In genomic region chr2:234189786-234190185, GRCh38 we compare ENCODE assay signal across 22 cellular contexts.
DNase-seq lines count a peak whose midpoint lies in the region; ATAC-seq, FAIRE-seq and TF ChIP-seq lines count a peak whose summit lies in the region.
"Had no signal": no experiment of that assay in that cellular context is flagged by ENCODE, and none has a peak within 500 bp of the region (broad histone marks: within the 10 kb centered on the region; RNA-seq: fewer than 3 reads in every experiment).

No MANE protein-coding gene starts in this region.

- 53% methylated on average over 6 of the region's 6 CpGs for WGBS in right lobe of liver (ENCODE audit: insufficient coverage, low coverage, low lambda C conversion rate, missing lambda C conversion rate)

- H3K9me2 ChIP-seq in GM23338 (ENCODE audit: insufficient read depth): 0 out of 2 replicates have a peak, but pooled peaks cover 4% of the 10 kb centered on the region

- H3K79me2 ChIP-seq in GM23338 (replicated peaks; ENCODE audit: insufficient read depth) (no peaks in the 10 kb centered on the region), keratinocyte (ENCODE audit: control insufficient read depth, insufficient read depth, low read length) (no peaks in the 10 kb centered on the region)

- no peak for ATAC-seq in GM23338
- no peak for ATAC-seq in right lobe of liver
- ATAC-seq: HepG2, K562, Right ventricle myocardium inferior had no signal

- dilution Hi-C loops in keratinocyte (cut with MboI; ENCODE audit: extremely low pct_ligation_motif_present, low sequenced_read_pairs): no loop called here

- H3K27ac Mint-ChIP-seq in GM23338 (no peak overlapping the region), Caco-2 (ENCODE audit: unreplicated experiment) (no peak overlapping the region)
- H3K27ac Mint-ChIP-seq: CD4-positive, alpha-beta T cell; HFFc6 had no signal

- H3K9me1 ChIP-seq in keratinocyte (ENCODE audit: control insufficient read depth, extremely low read depth, insufficient read depth, low read length): no peaks in the 10 kb centered on the region

- intact Hi-C loops in right lobe of liver (cut with DNase I) (no loop called here), Caco-2 (cut with micrococcal nuclease; ENCODE audit: unreplicated experiment) (loop anchor here (5.0 to 10.0 kb wide), 2 partner anchors 175 to 258 kb away; no protein-coding TSS in a partner anchor)

- peak overlapping the region; percentile 80; the same call in 1 of the 2 replicates for H2AFZ ChIP-seq in GM23338
- peak overlapping the region; percentile 1 for H2AFZ ChIP-seq in keratinocyte (ENCODE audit: control insufficient read depth, low read length)

- no peak for TF ChIP-seq POLR2A in right lobe of liver (IDR thresholded peaks at IDR 0.05)

- H3K4me1 Mint-ChIP-seq in GM23338 (peaks cover 9% of the 10 kb centered on the region), Caco-2 (ENCODE audit: low read depth, unreplicated experiment) (peaks cover 9% of the 10 kb centered on the region)

- no peak for DNase-seq in GM23338 (ENCODE audit: low spot score)
- peak; percentile 46 for DNase-seq in M059J (ENCODE audit: low read depth)
- no peak for DNase-seq in keratinocyte (ENCODE audit: low read depth, low spot score)
- DNase-seq in right lobe of liver: no peak
- DNase-seq in NOMO-1 treated with dmso at 0.1 percent for 144 hours (lab: John Stamatoyannopoulos, UW; ENCODE audit: unreplicated experiment): no peak
- DNase-seq in Caco-2: no peak
- DNase-seq: BE2C; CD4-positive, alpha-beta T cell; COR-L47; H9; HFFc6; MV-4-11; NCI-H2029 treated with DMSO at 0.1 percent for 48 hours; NCI-H226; NCI-H510A treated with DMSO at 0.1 percent for 48 hours; NCI-H748 treated with DMSO at 0.1 percent for 48 hours had no signal

- H3K4me2 ChIP-seq in GM23338 (no peak overlapping the region), keratinocyte (ENCODE audit: control insufficient read depth, extremely low read depth, insufficient read depth, low read depth, low read length) (peak overlapping the region; percentile 87)

- H3K4me3 ChIP-seq in GM23338 (no peak overlapping the region), keratinocyte (ENCODE audit: control insufficient read depth in 2 of 3, extremely low read depth in 1 of 3, insufficient read depth in 2 of 3, low read depth in 1 of 3, low read length in 3 of 3) (peak overlapping the region in 1 of 3 experiments; percentile 32), right lobe of liver (no peak overlapping the region), Caco-2 (ENCODE audit: low read depth, low read length) (no peak overlapping the region)
- H3K4me3 ChIP-seq: K562 had no signal

- no peaks in the 10 kb centered on the region for H3F3A ChIP-seq in GM23338 (replicated peaks; ENCODE audit: low read depth)

- H3K9me3 ChIP-seq in keratinocyte (ENCODE audit: control insufficient read depth, low read depth, low read length) (no peaks in the 10 kb centered on the region), right lobe of liver (no peaks in the 10 kb centered on the region), Caco-2 (no peaks in the 10 kb centered on the region)
- H3K9me3 ChIP-seq: BE2C had no signal

- H3K4me3 Mint-ChIP-seq in GM23338 (no peak overlapping the region), Caco-2 (ENCODE audit: unreplicated experiment) (no peak overlapping the region)
- H3K4me3 Mint-ChIP-seq: CD4-positive, alpha-beta T cell; H9; HFFc6 had no signal

- no peaks in the 10 kb centered on the region; the same call in 1 of the 2 replicates for H3K4me1 ChIP-seq in GM23338 (ENCODE audit: insufficient read depth)
- peaks cover 28% of the 10 kb centered on the region for H3K4me1 ChIP-seq in keratinocyte (ENCODE audit: control insufficient read depth, extremely low read depth, insufficient read depth, low read length)
- no peaks in the 10 kb centered on the region for H3K4me1 ChIP-seq in right lobe of liver
- peaks cover 12% of the 10 kb centered on the region for H3K4me1 ChIP-seq in Caco-2
- H3K4me1 ChIP-seq: BE2C had no signal

- H3K27me3 ChIP-seq in GM23338 (ENCODE audit: insufficient read depth) (no peaks in the 10 kb centered on the region), keratinocyte (ENCODE audit: control insufficient read depth, extremely low read depth, insufficient read depth, low read length) (no peaks in the 10 kb centered on the region), right lobe of liver (no peaks in the 10 kb centered on the region), Caco-2 (replicated peaks; ENCODE audit: control insufficient read depth, insufficient read depth, low read length) (no peaks in the 10 kb centered on the region)
- H3K27me3 ChIP-seq: BE2C had no signal

- peaks cover 6% of the 10 kb centered on the region; the same call in 2 of the 3 replicates for H3K9me3 Mint-ChIP-seq in GM23338
- H3K9me3 Mint-ChIP-seq in Caco-2 (ENCODE audit: unreplicated experiment): peaks cover 8% of the 10 kb centered on the region
- H3K9me3 Mint-ChIP-seq: HFFc6 had no signal

- POLR2A ChIA-PET in Caco-2 (lab: Charles Lee): no interaction called here

- CTCF ChIA-PET in Caco-2 (lab: Charles Lee): no interaction called here

- H4K20me1 ChIP-seq in GM23338 (replicated peaks; ENCODE audit: insufficient read depth) (no peaks in the 10 kb centered on the region), keratinocyte (ENCODE audit: control insufficient read depth, extremely low read depth, insufficient read depth, low read length) (no peaks in the 10 kb centered on the region)

- TF ChIP-seq CTCF in GM23338 (conservative IDR thresholded peaks at IDR 0.05; ENCODE audit: low read depth in 2 of 2): no peak
- no peak for TF ChIP-seq CTCF in keratinocyte (optimal IDR thresholded peaks at IDR 0.05 in 1 of 3, IDR thresholded peaks at IDR 0.05 in 1 of 3, conservative IDR thresholded peaks at IDR 0.05 in 1 of 3; ENCODE audit: extremely low read depth in 1 of 3, insufficient read depth in 2 of 3, low read length in 3 of 3)
- TF ChIP-seq CTCF in right lobe of liver (IDR thresholded peaks at IDR 0.05): no peak
- no peak for TF ChIP-seq CTCF in Caco-2 (IDR thresholded peaks at IDR 0.05; ENCODE audit: insufficient read depth in 1 of 2, low read depth in 1 of 2, low read length in 1 of 2, severe bottlenecking in 1 of 2, unreplicated experiment in 1 of 2)

- BruUV-seq in Caco-2 (replicated peaks; lab: Mats Ljungman, UMichigan): no TSS peak

- H3K27ac ChIP-seq in GM23338 (ENCODE audit: low read depth) (no peak overlapping the region), keratinocyte (ENCODE audit: control insufficient read depth, insufficient read depth, low read length) (peak overlapping the region; percentile 44), temporal lobe (ENCODE audit: low read depth, low read length) (peak overlapping the region; percentile 3), right lobe of liver (no peak overlapping the region)
- H3K27ac ChIP-seq: HL-60 had no signal

- peaks cover 4% of the 10 kb centered on the region for H3K27me3 Mint-ChIP-seq in GM23338 (ENCODE audit: insufficient read depth, low read depth, poor library complexity)
- H3K27me3 Mint-ChIP-seq in Caco-2 (ENCODE audit: insufficient read depth, unreplicated experiment): no peaks in the 10 kb centered on the region
- H3K27me3 Mint-ChIP-seq: CD4-positive, alpha-beta T cell had no signal

- no peaks in the 10 kb centered on the region; the same call in 2 of the 3 replicates for H3K36me3 Mint-ChIP-seq in GM23338 (ENCODE audit: low read depth)
- no peaks in the 10 kb centered on the region for H3K36me3 Mint-ChIP-seq in Caco-2 (ENCODE audit: insufficient read depth, unreplicated experiment)

- H3K9ac ChIP-seq in keratinocyte (ENCODE audit: control insufficient read depth, extremely low read depth, insufficient read depth, low read length): peak overlapping the region; percentile 4

- H3K36me3 ChIP-seq in GM23338 (ENCODE audit: insufficient read depth) (no peaks in the 10 kb centered on the region), keratinocyte (ENCODE audit: control insufficient read depth in 2 of 2, extremely low read depth in 1 of 2, insufficient read depth in 2 of 2, low read length in 2 of 2) (no peaks in the 10 kb centered on the region), right lobe of liver (no peaks in the 10 kb centered on the region), Caco-2 (ENCODE audit: control insufficient read depth, insufficient read depth, low read length) (no peaks in the 10 kb centered on the region)
- H3K36me3 ChIP-seq: BE2C had no signal

- FAIRE-seq in keratinocyte (lab: Jason Lieb, UNC): no peak
- FAIRE-seq: GM12891, HepG2, K562 had no signal

TF ChIP-seq in GM23338, 12 proteins besides CTCF, POLR2A, EP300 and RAD21 (continues in another document):
- no peak for TF ChIP-seq STAT1 (IDR thresholded peaks at IDR 0.05; ENCODE audit: unreplicated experiment)

Comparison
In these comparisons a context has a peak if more than half of its experiments do, and no peak if none do; other contexts are left out.
1. H3K27ac ChIP-seq: peak in keratinocyte (single experiment) and temporal lobe (single experiment); none in GM23338 (single experiment) and right lobe of liver (0 of 3).